Comparison of ENCODE assay signal across 19 cellular contexts in genomic region chr5:53994148-53994547, GRCh38.
DNase-seq lines count a peak whose midpoint lies in the region; ATAC-seq, FAIRE-seq and TF ChIP-seq lines count a peak whose summit lies in the region.
"Had no signal": no experiment of that assay in that cellular context is flagged by ENCODE, and none has a peak within 500 bp of the region (broad histone marks: within the 10 kb centered on the region; RNA-seq: fewer than 3 reads in every experiment).

No MANE protein-coding gene starts in this region.

- H3K27ac ChIP-seq in osteoblast (ENCODE audit: low read depth, low read length) = no peak overlapping the region
- H3K27ac ChIP-seq: 22Rv1, pancreas, testis had no signal

- no peak overlapping the region for H2AFZ ChIP-seq in osteoblast (ENCODE audit: low read length)

- H3K4me1 Mint-ChIP-seq in immature natural killer cell = peaks cover 0 to 13% of the 10 kb centered on the region in 2 donors
- H3K4me1 Mint-ChIP-seq: activated naive CD4-positive, alpha-beta T cell treated with anti-CD3 and anti-CD28 coated beads, Interleukin-2, amount 50 U/mL, for 24 hours; memory B cell had no signal

- TF ChIP-seq POLR2A in NB4 (IDR thresholded peaks at IDR 0.05; ENCODE audit: extremely low read depth, insufficient read length) = no peak

- H3K27ac Mint-ChIP-seq in immature natural killer cell = no peak overlapping the region
- H3K27ac Mint-ChIP-seq: activated naive CD4-positive, alpha-beta T cell treated with anti-CD3 and anti-CD28 coated beads, Interleukin-2, amount 50 U/mL, for 24 hours; memory B cell had no signal

- TF ChIP-seq CTCF in NB4 (IDR thresholded peaks at IDR 0.05; ENCODE audit: low read depth, low read length) = no peak
- TF ChIP-seq CTCF in cardiac fibroblast (IDR thresholded peaks at IDR 0.05; ENCODE audit: low read depth, low read length) = no peak
- TF ChIP-seq CTCF in osteoblast (IDR thresholded peaks at IDR 0.05; ENCODE audit: extremely low read depth, low read depth, low read length) = no peak
- no peak for TF ChIP-seq CTCF in D721Med (IDR thresholded peaks at IDR 0.05; ENCODE audit: insufficient read depth, missing control alignments)

- no peaks in the 10 kb centered on the region for H4K20me1 ChIP-seq in osteoblast (ENCODE audit: insufficient read depth, low read length)

- no peaks in the 10 kb centered on the region for H3K79me2 ChIP-seq in osteoblast (ENCODE audit: insufficient read depth, low read length)

- peaks cover 12% of the 10 kb centered on the region for H3K4me1 ChIP-seq in osteoblast (ENCODE audit: insufficient read depth, low read length)
- H3K4me1 ChIP-seq: pancreas, testis had no signal

- peaks cover 0 to 4% (median 0%) of the 10 kb centered on the region in 3 donors for H3K36me3 Mint-ChIP-seq in immature natural killer cell

- H3K4me3 Mint-ChIP-seq in immature natural killer cell = no peak overlapping the region
- H3K4me3 Mint-ChIP-seq: activated naive CD4-positive, alpha-beta T cell treated with anti-CD3 and anti-CD28 coated beads, Interleukin-2, amount 50 U/mL, for 24 hours; memory B cell had no signal

- H3K9me3 Mint-ChIP-seq in immature natural killer cell = no peaks in the 10 kb centered on the region
- H3K9me3 Mint-ChIP-seq: activated naive CD4-positive, alpha-beta T cell treated with anti-CD3 and anti-CD28 coated beads, Interleukin-2, amount 50 U/mL, for 24 hours; memory B cell had no signal

- DNase-seq in NOMO-1 treated with DMSO at 0.1 percent for 48 hours (lab: John Stamatoyannopoulos, UW; ENCODE audit: unreplicated experiment) (peak; percentile 56), NOMO-1 treated with dmso at 0.1 percent for 144 hours (lab: John Stamatoyannopoulos, UW; ENCODE audit: unreplicated experiment) (no peak), NB4 (ENCODE audit: low read depth) (peak; percentile 23), cardiac fibroblast (ENCODE audit: low read depth in 2 of 2) (peak; percentile 63 to 78), osteoblast (ENCODE audit: insufficient read length, low spot score, missing footprints) (peak; percentile 3), D721Med (ENCODE audit: insufficient read length, low spot score) (no peak), immature natural killer cell (no peak)
- DNase-seq: KBM-7; NCI-H146; NCI-H526 treated with DMSO at 0.1 percent for 48 hours; pancreas; stimulated activated CD4-positive, alpha-beta T cell treated with anti-CD3 and anti-CD28 coated beads, Interleukin-12 subunit alpha, Interleukin-12 subunit beta, amount 100 ng/mL, for 4 hours; testis had no signal

- ATAC-seq in GM18867 (IDR thresholded peaks at IDR 0.05; ENCODE audit: unreplicated experiment) = no peak
- ATAC-seq: esophagus mucosa, pancreas had no signal

- no peak for FAIRE-seq in D721Med (lab: Jason Lieb, UNC)
- FAIRE-seq: colon, pancreas had no signal

- no peaks in the 10 kb centered on the region for H3K36me3 ChIP-seq in osteoblast (ENCODE audit: insufficient read depth, low read length)
- H3K36me3 ChIP-seq: pancreas had no signal

- peak overlapping the region; percentile 4 for H3K4me2 ChIP-seq in osteoblast (ENCODE audit: insufficient read depth, low read length)

- H3K27me3 ChIP-seq in osteoblast (ENCODE audit: insufficient read depth, low read length) = no peaks in the 10 kb centered on the region
- H3K27me3 ChIP-seq: pancreas, testis had no signal

- H3K4me3 ChIP-seq in NB4 (ENCODE audit: low read depth, low read length) (no peak overlapping the region), cardiac fibroblast (replicated peaks in 1 of 2; ENCODE audit: low read depth in 2 of 2, low read length in 2 of 2) (no peak overlapping the region), osteoblast (ENCODE audit: insufficient read depth, low read length) (no peak overlapping the region)
- H3K4me3 ChIP-seq: pancreas, testis had no signal

- H3K9me3 ChIP-seq in osteoblast (ENCODE audit: low read depth, low read length) = no peaks in the 10 kb centered on the region
- H3K9me3 ChIP-seq: pancreas, testis had no signal

- H3K27me3 Mint-ChIP-seq in immature natural killer cell (ENCODE audit: low read depth in 3 of 3) = no peaks in the 10 kb centered on the region
- H3K27me3 Mint-ChIP-seq: activated naive CD4-positive, alpha-beta T cell treated with anti-CD3 and anti-CD28 coated beads, Interleukin-2, amount 50 U/mL, for 24 hours; memory B cell had no signal

Comparison
In these comparisons a context has a peak if more than half of its experiments do, and no peak if none do; other contexts are left out.
1. DNase-seq: peak in NOMO-1 treated with DMSO at 0.1 percent for 48 hours (single experiment), NB4 (single experiment), cardiac fibroblast (2 of 2) and osteoblast (single experiment); none in NOMO-1 treated with dmso at 0.1 percent for 144 hours (single experiment), D721Med (single experiment) and immature natural killer cell (0 of 3).